ENCODE assay signal across 8 cellular contexts in genomic region chr12:123043536-123044001, GRCh38.
DNase-seq lines count a peak whose midpoint lies in the region; ATAC-seq and TF ChIP-seq lines count a peak whose summit lies in the region.

No MANE protein-coding gene starts in this region.

- H3K4me3 Mint-ChIP-seq in brain: no peak overlapping the region

- TF ChIP-seq CTCF in GM12873 (IDR thresholded peaks at IDR 0.05; ENCODE audit: insufficient read depth, low read depth, low read length, missing control alignments): peak; percentile 72
- TF ChIP-seq CTCF in WERI-Rb-1 (IDR thresholded peaks at IDR 0.05; ENCODE audit: low read depth, low read length): peak; percentile 81
- peak; percentile 72 to 77 for TF ChIP-seq CTCF in brain (conservative IDR thresholded peaks at IDR 0.05)

- peak overlapping the region; percentile 28 to 89 (median 73) for H3K27ac Mint-ChIP-seq in brain

- H3K36me3 Mint-ChIP-seq in brain: no peaks in the 10 kb centered on the region

- DNase-seq in NCI-H146 treated with DMSO at 0.1 percent for 48 hours (lab: John Stamatoyannopoulos, UW; ENCODE audit: unreplicated experiment) (peak; percentile 14), WERI-Rb-1 (peak; percentile 85), iPS-NIHi11 (ENCODE audit: low spot score) (peak; percentile 68), smooth muscle cell of the brain vasculature (ENCODE audit: low read depth, low spot score) (peak; percentile 80)

- no peaks in the 10 kb centered on the region for H3K27me3 Mint-ChIP-seq in brain

- no peak overlapping the region for H3K4me3 ChIP-seq in WERI-Rb-1 (ENCODE audit: low read depth, low read length)

- H3K36me3 ChIP-seq in WERI-Rb-1: no peaks in the 10 kb centered on the region

- peaks cover 0 to 2% (median 0%) of the 10 kb centered on the region in 5 experiments for H3K9me3 Mint-ChIP-seq in brain

- H3K27me3 ChIP-seq in WERI-Rb-1 (ENCODE audit: insufficient read depth, low read depth, severe bottlenecking): no peaks in the 10 kb centered on the region

- peaks cover 51% of the 10 kb centered on the region for H3K4me1 Mint-ChIP-seq in brain

- ATAC-seq in HG02571 (IDR thresholded peaks at IDR 0.05; ENCODE audit: unreplicated experiment): no peak
- ATAC-seq in HG02981 (IDR thresholded peaks at IDR 0.05; ENCODE audit: unreplicated experiment): no peak

- H3K9me3 ChIP-seq in WERI-Rb-1 (ENCODE audit: severe bottlenecking): no peaks in the 10 kb centered on the region

- H3K27ac ChIP-seq in WERI-Rb-1: no peak overlapping the region

Comparison
In these comparisons a context has a peak if more than half of its experiments do, and no peak if none do; other contexts are left out.
1. DNase-seq: peak in every context shown above with its lines; median percentile 85 in WERI-Rb-1; 80 in smooth muscle cell of the brain vasculature; 68 in iPS-NIHi11; 14 in NCI-H146 treated with DMSO at 0.1 percent for 48 hours.